ENCODE assay signal across 6 cellular contexts in the genomic region with DNA sequence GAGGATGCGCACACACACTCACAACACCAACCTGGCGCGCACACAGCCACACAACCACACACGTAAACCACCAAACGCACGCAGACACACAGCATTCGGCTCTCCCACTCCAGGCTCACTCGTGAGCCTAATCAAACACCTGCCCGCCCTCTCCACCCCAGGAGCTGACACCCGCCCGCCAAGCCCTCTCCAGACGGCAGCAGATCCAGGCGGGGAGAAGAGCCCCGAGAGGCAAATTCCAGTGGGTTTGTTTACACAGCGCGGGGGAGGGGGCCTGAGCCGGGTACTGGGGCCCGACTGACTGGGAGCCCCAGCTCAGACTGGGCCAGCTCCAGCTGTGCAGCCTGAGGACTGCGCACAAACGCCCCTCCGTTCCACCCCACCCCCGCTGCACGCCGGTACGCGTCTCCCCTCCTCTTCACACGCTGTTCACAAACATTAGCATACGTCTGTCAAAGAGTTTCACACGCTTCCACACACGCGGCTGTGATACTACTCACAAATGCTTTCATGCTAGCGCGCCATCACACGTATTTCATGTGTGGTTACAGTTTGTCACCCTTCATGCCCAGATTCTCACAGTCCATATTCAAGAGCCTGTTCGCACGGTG.
DNase-seq lines count a peak whose midpoint lies in the region.

No MANE protein-coding gene starts in this region.

- peak overlapping the region; percentile 65 for H3K4me3 Mint-ChIP-seq in stimulated activated naive CD8-positive, alpha-beta T cell treated with anti-CD3 and anti-CD28 coated beads, Interleukin-15, Interleukin-2, amounts not matched to agents 100 ng/mL and 50 ng/mL, for 24 hours

- H3K36me3 Mint-ChIP-seq in stimulated activated naive CD8-positive, alpha-beta T cell treated with anti-CD3 and anti-CD28 coated beads, Interleukin-15, Interleukin-2, amounts not matched to agents 100 ng/mL and 50 ng/mL, for 24 hours (ENCODE audit: low read depth), result no peaks in the 10 kb centered on the region

- H3K27ac ChIP-seq in iPS-20b (ENCODE audit: low read length), result no peak overlapping the region

- peaks cover 36% of the 10 kb centered on the region for H3K4me1 Mint-ChIP-seq in stimulated activated naive CD8-positive, alpha-beta T cell treated with anti-CD3 and anti-CD28 coated beads, Interleukin-15, Interleukin-2, amounts not matched to agents 100 ng/mL and 50 ng/mL, for 24 hours (ENCODE audit: low read depth)

- no peaks in the 10 kb centered on the region for H3K9me3 Mint-ChIP-seq in stimulated activated naive CD8-positive, alpha-beta T cell treated with anti-CD3 and anti-CD28 coated beads, Interleukin-15, Interleukin-2, amounts not matched to agents 100 ng/mL and 50 ng/mL, for 24 hours

- peaks cover 2% of the 10 kb centered on the region for H3K36me3 ChIP-seq in iPS-20b (ENCODE audit: insufficient read depth, low read depth, low read length)

- peak overlapping the region; percentile 63 for H3K4me3 ChIP-seq in iPS-20b (ENCODE audit: low read length)

- H3K27ac Mint-ChIP-seq in stimulated activated naive CD8-positive, alpha-beta T cell treated with anti-CD3 and anti-CD28 coated beads, Interleukin-15, Interleukin-2, amounts not matched to agents 100 ng/mL and 50 ng/mL, for 24 hours, result peak overlapping the region; percentile 4

- H3K27me3 Mint-ChIP-seq in stimulated activated naive CD8-positive, alpha-beta T cell treated with anti-CD3 and anti-CD28 coated beads, Interleukin-15, Interleukin-2, amounts not matched to agents 100 ng/mL and 50 ng/mL, for 24 hours, result peaks cover 16% of the 10 kb centered on the region

- H3K4me1 ChIP-seq in iPS-20b (ENCODE audit: insufficient read depth, low read length), result peaks cover 39% of the 10 kb centered on the region

- no peaks in the 10 kb centered on the region for H3K9me3 ChIP-seq in iPS-20b (ENCODE audit: insufficient read depth, low read depth, low read length)

- peaks cover 94% of the 10 kb centered on the region for H3K27me3 ChIP-seq in iPS-20b (ENCODE audit: insufficient read depth, low read length)

- DNase-seq in NCI-H1417 (lab: John Stamatoyannopoulos, UW) (peak; percentile 58 to 92 (median 86)), NOMO-1 treated with dmso at 0.1 percent for 144 hours (lab: John Stamatoyannopoulos, UW; ENCODE audit: unreplicated experiment) (no peak), medulla oblongata (ENCODE audit: extremely low spot score) (no peak)
- DNase-seq in activated effector memory CD4-positive, alpha-beta T cell treated with Interleukin-2 at 50 U/mL for 16 hours, result peak; percentile 9

- H3K9ac ChIP-seq in iPS-20b (ENCODE audit: low read depth, low read length), result no peak overlapping the region

Comparison
In these comparisons a context has a peak if more than half of its experiments do, and no peak if none do; other contexts are left out.
1. DNase-seq: peak in NCI-H1417 (3 of 3) and activated effector memory CD4-positive, alpha-beta T cell treated with Interleukin-2 at 50 U/mL for 16 hours (single experiment); none in NOMO-1 treated with dmso at 0.1 percent for 144 hours (single experiment) and medulla oblongata (single experiment).